Comparison of ENCODE assay signal across 1 cellular context in genomic region chr7:106196460-106197021, GRCh38.
TF ChIP-seq lines count a peak whose summit lies in the region.

No MANE protein-coding gene starts in this region.

TF ChIP-seq in K562, 482 proteins besides CTCF, POLR2A, EP300 and RAD21 (continued from another document and continues in another):
- no peak for TF ChIP-seq GABPB2 (CRISPR knock-in tag; conservative IDR thresholded peaks at IDR 0.05)
- TF ChIP-seq REST (CRISPR knock-in tag; IDR thresholded peaks at IDR 0.05; ENCODE audit: low read depth) = no peak
- TF ChIP-seq CHD4 (IDR thresholded peaks at IDR 0.05; ENCODE audit: insufficient read depth, insufficient replicate concordance, low read depth, low read length, poor library complexity, severe bottlenecking) = peak; percentile 87
- TF ChIP-seq ZNF316 (IDR thresholded peaks at IDR 0.05) = no peak
- TF ChIP-seq RBBP5 (IDR thresholded peaks at IDR 0.05; ENCODE audit: borderline replicate concordance, insufficient read depth, low read length, poor library complexity, severe bottlenecking) = no peak
- no peak for TF ChIP-seq ZNF23 (CRISPR knock-in tag; IDR thresholded peaks at IDR 0.05)
- TF ChIP-seq SOX6 (IDR thresholded peaks at IDR 0.05) = no peak
- TF ChIP-seq ARID4B (CRISPR knock-in tag; IDR thresholded peaks at IDR 0.05) = no peak
- 0 out of 2 replicates have a peak, but pooled peaks have one; percentile 21 for TF ChIP-seq ZFP91 (CRISPR knock-in tag; IDR thresholded peaks at IDR 0.05)
- TF ChIP-seq ILF3 (IDR thresholded peaks at IDR 0.05; ENCODE audit: borderline replicate concordance) = no peak
- no peak for TF ChIP-seq NFE2 (IDR thresholded peaks at IDR 0.05; ENCODE audit: low read depth)
- no peak for TF ChIP-seq TFE3 (CRISPR knock-in tag; IDR thresholded peaks at IDR 0.05)
- TF ChIP-seq ZNF655 (CRISPR knock-in tag; IDR thresholded peaks at IDR 0.05) = no peak
- TF ChIP-seq RBM22 (IDR thresholded peaks at IDR 0.05; ENCODE audit: low read depth, low read length, poor library complexity, severe bottlenecking) = no peak
- no peak for TF ChIP-seq E2F3 (CRISPR knock-in tag; IDR thresholded peaks at IDR 0.05)
- no peak for TF ChIP-seq ZNF263 (CRISPR knock-in tag; IDR thresholded peaks at IDR 0.05; ENCODE audit: borderline replicate concordance)
- TF ChIP-seq SMARCC2 (IDR thresholded peaks at IDR 0.05; ENCODE audit: low read depth) = no peak
- TF ChIP-seq E2F1 (CRISPR knock-in tag; IDR thresholded peaks at IDR 0.05) = no peak
- no peak for TF ChIP-seq XRCC5 (IDR thresholded peaks at IDR 0.05; ENCODE audit: low read depth, low read length)
- no peak for TF ChIP-seq ETV1 (tag; conservative IDR thresholded peaks at IDR 0.05; ENCODE audit: low read depth)
- peak; percentile 96 for TF ChIP-seq RBM25 (IDR thresholded peaks at IDR 0.05; ENCODE audit: low read depth, low read length, severe bottlenecking)
- no peak for TF ChIP-seq IRF1 (CRISPR knock-in tag; IDR thresholded peaks at IDR 0.05; ENCODE audit: borderline replicate concordance)
- no peak for TF ChIP-seq MTF1 (CRISPR knock-in tag; IDR thresholded peaks at IDR 0.05; ENCODE audit: borderline replicate concordance)
- TF ChIP-seq E2F6 (IDR thresholded peaks at IDR 0.05; ENCODE audit: borderline replicate concordance in 1 of 2, extremely low read depth in 1 of 2, insufficient read depth in 1 of 2, insufficient read length in 1 of 2, low read depth in 1 of 2, low read length in 1 of 2, poor library complexity in 1 of 2, severe bottlenecking in 1 of 2) = no peak
- TF ChIP-seq ZBTB2 (IDR thresholded peaks at IDR 0.05) = no peak
- no peak for TF ChIP-seq KLF10 (CRISPR knock-in tag; IDR thresholded peaks at IDR 0.05)
- TF ChIP-seq CEBPB (tag; IDR thresholded peaks at IDR 0.05) = no peak
- no peak for TF ChIP-seq ETV6 (IDR thresholded peaks at IDR 0.05; ENCODE audit: borderline replicate concordance in 1 of 2, low read depth in 2 of 2, low read length in 1 of 2)
- no peak for TF ChIP-seq ETV6 (CRISPR knock-in tag; IDR thresholded peaks at IDR 0.05; ENCODE audit: borderline replicate concordance)
- TF ChIP-seq KDM4B (IDR thresholded peaks at IDR 0.05; ENCODE audit: borderline replicate concordance in 2 of 2, low read depth in 1 of 2) = no peak
- peak; percentile 95 for TF ChIP-seq BCOR (IDR thresholded peaks at IDR 0.05)
- TF ChIP-seq SMARCA5 (IDR thresholded peaks at IDR 0.05) = 0 out of 2 replicates have a peak, but pooled peaks have one; percentile 66
- TF ChIP-seq HDAC2 (IDR thresholded peaks at IDR 0.05) = peak; percentile 75; the same call in 1 of the 2 replicates
- no peak for TF ChIP-seq EGR1 (conservative IDR thresholded peaks at IDR 0.05)
- no peak for TF ChIP-seq MCM3 (IDR thresholded peaks at IDR 0.05)
- no peak for TF ChIP-seq FOXO4 (CRISPR knock-in tag; IDR thresholded peaks at IDR 0.05)
- TF ChIP-seq ERF (CRISPR knock-in tag; IDR thresholded peaks at IDR 0.05) = no peak
- no peak for TF ChIP-seq ELK1 (CRISPR knock-in tag; IDR thresholded peaks at IDR 0.05)
- TF ChIP-seq TAF15 (IDR thresholded peaks at IDR 0.05; ENCODE audit: low read depth, low read length) = no peak
- peak; percentile 10 to 67; a peak in 2 of 4 replicates for TF ChIP-seq RCOR1 (IDR thresholded peaks at IDR 0.05; ENCODE audit: borderline replicate concordance in 1 of 2, low read depth in 2 of 2, low read length in 2 of 2)
